In the genomic region with DNA sequence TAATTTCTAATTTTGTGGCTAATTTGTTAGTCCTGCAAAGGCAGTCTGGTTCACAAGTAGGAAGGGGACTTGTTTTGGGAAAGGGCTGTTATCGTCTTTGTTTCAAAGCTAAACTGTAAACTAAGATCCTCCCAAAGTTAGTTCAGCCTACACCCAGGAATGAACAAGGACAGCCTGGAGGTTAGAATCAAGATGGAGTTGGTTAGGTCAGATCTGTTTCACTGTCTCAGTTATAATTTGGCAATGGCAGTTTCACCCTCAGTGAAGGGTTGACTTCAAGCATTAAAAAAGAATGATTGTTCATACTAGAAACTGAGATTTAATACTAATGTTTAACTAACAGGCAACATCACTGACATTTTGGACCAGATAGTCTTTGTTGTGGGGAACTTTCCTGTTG, we compare ENCODE assay signal across 29 cellular contexts.
"Had no signal": no experiment of that assay in that cellular context is flagged by ENCODE, and none has a peak within 500 bp of the region (broad histone marks: within the 10 kb centered on the region; RNA-seq: fewer than 3 reads in every experiment).

No MANE protein-coding gene starts in this region.

- H3K27me3 ChIP-seq: hepatocyte, left lung, stomach, suprapubic skin, tibial artery, upper lobe of right lung had no signal

- H3K27ac Mint-ChIP-seq: naive thymus-derived CD8-positive, alpha-beta T cell; stimulated activated naive B cell treated with anti-CD40 and anti-IgM and Interleukin-4, amounts not matched to agents 10 μg/mL and 1 μg/mL and 100 μg/mL, for 72 hours had no signal

- H3K27ac ChIP-seq: hepatocyte, left lung, lower lobe of right lung, pancreas, prostate gland, skin epidermis, stomach, suprapubic skin, thoracic aorta, tibial artery, upper lobe of right lung had no signal

- H3K4me3 ChIP-seq: hepatocyte, left lung, lower lobe of right lung, pancreas, prostate gland, skin epidermis, stomach, suprapubic skin, thoracic aorta, tibial artery, upper lobe of right lung had no signal

- H3K36me3 ChIP-seq: left lung, lower lobe of right lung, pancreas, prostate gland, stomach, suprapubic skin, thoracic aorta, tibial artery, upper lobe of right lung had no signal

- H3K9me3 Mint-ChIP-seq: naive thymus-derived CD8-positive, alpha-beta T cell; nephron; neural crest cell; stimulated activated naive B cell treated with anti-CD40 and anti-IgM and Interleukin-4, amounts not matched to agents 10 μg/mL and 1 μg/mL and 100 μg/mL, for 72 hours had no signal

- H3K4me1 ChIP-seq: left lung, lower lobe of right lung, pancreas, prostate gland, suprapubic skin, upper lobe of right lung had no signal

- H2AFZ ChIP-seq: hepatocyte had no signal

- H3K9me3 ChIP-seq: left lung, lower lobe of right lung, pancreas, prostate gland, stomach, suprapubic skin, thoracic aorta, tibial artery, upper lobe of right lung had no signal

- H3K36me3 Mint-ChIP-seq: naive thymus-derived CD8-positive, alpha-beta T cell; stimulated activated naive B cell treated with anti-CD40 and anti-IgM and Interleukin-4, amounts not matched to agents 10 μg/mL and 1 μg/mL and 100 μg/mL, for 72 hours had no signal

- H3K4me3 Mint-ChIP-seq: naive thymus-derived CD8-positive, alpha-beta T cell; nephron; neural crest cell; stimulated activated naive B cell treated with anti-CD40 and anti-IgM and Interleukin-4, amounts not matched to agents 10 μg/mL and 1 μg/mL and 100 μg/mL, for 72 hours had no signal

- DNase-seq: left colon; left lung; lower lobe of right lung; mammary epithelial cell; mesenchymal stem cell; naive thymus-derived CD8-positive, alpha-beta T cell; nucleus accumbens; pancreas; posterior cingulate gyrus; retina; right cardiac atrium; stimulated activated CD4-positive, alpha-beta T cell treated with anti-CD3 and anti-CD28 coated beads, Interleukin-12 subunit alpha, Interleukin-12 subunit beta, amount 100 ng/mL, for 4 hours; stimulated activated CD4-positive, alpha-beta T cell treated with anti-CD3 and anti-CD28 coated beads, Interleukin-15, amount 100 ng/mL, for 24 hours; stimulated activated CD4-positive, alpha-beta T cell treated with anti-CD3 and anti-CD28 coated beads, Interleukin-2, amount 100 ng/mL, for 24 hours; stimulated activated CD4-positive, alpha-beta T cell treated with anti-CD3 and anti-CD28 coated beads, Interleukin-4, amount 100 ng/mL, for 1 hour; stimulated activated naive B cell treated with anti-CD40 and anti-IgM and Interleukin-4, amounts not matched to agents 10 μg/mL and 1 μg/mL and 100 μg/mL, for 72 hours; stimulated activated naive CD8-positive, alpha-beta T cell treated with anti-CD3 and anti-CD28 coated beads, Interleukin-15, Interleukin-2, amounts not matched to agents 100 U/mL and 50 U/mL, for 24 hours; stomach; tibial artery; trophoblast cell; upper lobe of right lung had no signal

- ATAC-seq: left colon; left lung; lower lobe of right lung; naive thymus-derived CD8-positive, alpha-beta T cell; pancreas; right cardiac atrium; sciatic nerve; stimulated activated naive B cell treated with anti-CD40 and anti-IgM and Interleukin-4, amounts not matched to agents 10 μg/mL and 1 μg/mL and 100 μg/mL, for 72 hours; stimulated activated naive CD8-positive, alpha-beta T cell treated with anti-CD3 and anti-CD28 coated beads, Interleukin-15, Interleukin-2, amounts not matched to agents 100 U/mL and 50 U/mL, for 24 hours; upper lobe of right lung had no signal

- H3K79me2 ChIP-seq: hepatocyte had no signal

- H3K4me2 ChIP-seq: hepatocyte had no signal
